ENCODE assay signal across 22 cellular contexts in the genomic region with DNA sequence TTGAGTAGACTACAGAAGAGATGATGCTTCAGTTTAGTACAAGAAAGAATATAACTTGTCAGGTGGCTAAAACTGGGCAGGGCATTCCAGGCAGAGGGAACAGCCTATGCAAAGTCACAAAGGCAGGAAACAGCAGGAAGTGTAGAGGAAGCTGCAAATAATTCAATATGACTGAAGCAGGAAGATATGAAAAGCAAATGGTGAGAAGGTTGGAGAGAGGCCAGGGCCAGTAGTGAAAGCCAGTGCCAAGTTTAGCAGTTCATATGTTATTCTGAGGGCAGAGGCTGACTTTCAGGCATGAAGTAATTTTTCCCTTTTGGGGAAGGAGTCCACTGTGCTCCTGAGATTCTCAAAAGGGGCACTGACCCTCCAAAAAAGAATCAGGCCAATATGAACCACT. TPM values are rescaled to one million over a fixed set of nuclear protein-coding genes. Genes with fewer than 3 reads are reported as not detected.
DNase-seq lines count a peak whose midpoint lies in the region; ATAC-seq and TF ChIP-seq lines count a peak whose summit lies in the region.
"Had no signal": no experiment of that assay in that cellular context is flagged by ENCODE, and none has a peak within 500 bp of the region (broad histone marks: within the 10 kb centered on the region; RNA-seq: fewer than 3 reads in every experiment).

No MANE protein-coding gene starts in this region.

- H2BK5ac ChIP-seq in mesendoderm (ENCODE audit: low read length), result no peak overlapping the region

- H3K9me3 ChIP-seq in Panc1 (ENCODE audit: control insufficient read depth, insufficient read depth, low read depth, low read length), result no peaks in the 10 kb centered on the region
- no peaks in the 10 kb centered on the region for H3K9me3 ChIP-seq in heart right ventricle
- H3K9me3 ChIP-seq in psoas muscle, result no peaks in the 10 kb centered on the region
- H3K9me3 ChIP-seq in Peyer's patch, result no peaks in the 10 kb centered on the region

- H3K27ac ChIP-seq in Panc1 (ENCODE audit: low read length), result no peak overlapping the region
- H3K27ac ChIP-seq in heart right ventricle, result peak overlapping the region; percentile 7 to 77 (median 51)
- peak overlapping the region; percentile 1 for H3K27ac ChIP-seq in psoas muscle
- H3K27ac ChIP-seq in mesendoderm (ENCODE audit: low read depth, low read length), result no peak overlapping the region
- H3K27ac ChIP-seq in Peyer's patch, result no peak overlapping the region
- H3K27ac ChIP-seq: cardiac muscle cell, HL-60 had no signal

- H2BK15ac ChIP-seq in mesendoderm (replicated peaks; ENCODE audit: low read depth), result no peak overlapping the region

- H3K79me2 ChIP-seq in mesendoderm (ENCODE audit: control insufficient read depth, insufficient read depth, low read length), result no peaks in the 10 kb centered on the region

- TF ChIP-seq CTCF in Panc1 (IDR thresholded peaks at IDR 0.05), result no peak
- TF ChIP-seq CTCF in heart right ventricle (IDR thresholded peaks at IDR 0.05), result no peak
- TF ChIP-seq CTCF in psoas muscle (IDR thresholded peaks at IDR 0.05), result no peak
- TF ChIP-seq CTCF in Peyer's patch (IDR thresholded peaks at IDR 0.05), result no peak

- POLR2A ChIA-PET in Panc1 (lab: Charles Lee), result no interaction called here

- no peak overlapping the region for H3K9ac ChIP-seq in mesendoderm (ENCODE audit: low read length)

- H3K4me2 ChIP-seq in mesendoderm (ENCODE audit: low read length), result no peak overlapping the region

- H3K18ac ChIP-seq in mesendoderm (ENCODE audit: low read length), result no peak overlapping the region

- H3K36me3 ChIP-seq in Panc1 (ENCODE audit: control insufficient read depth, insufficient read depth, low read length) (no peaks in the 10 kb centered on the region; the same call in 1 of the 2 replicates), heart right ventricle (peaks cover 0 to 60% (median 9%) of the 10 kb centered on the region in 9 donors), psoas muscle (ENCODE audit: insufficient read depth in 1 of 2, low read depth in 1 of 2) (peaks cover 2 to 38% of the 10 kb centered on the region in 2 donors), mesendoderm (ENCODE audit: control insufficient read depth, insufficient read depth, low read length) (peaks cover 8% of the 10 kb centered on the region), Peyer's patch (peaks cover 0 to 38% (median 0%) of the 10 kb centered on the region in 3 donors)

- no peak overlapping the region for H3K56ac ChIP-seq in mesendoderm (ENCODE audit: low read length)

- CTCF ChIA-PET in Panc1 (lab: Charles Lee), result no interaction called here

- no peak overlapping the region for H2BK120ac ChIP-seq in mesendoderm (ENCODE audit: low read depth, low read length)

- H3K23ac ChIP-seq in mesendoderm (ENCODE audit: low read length), result no peak overlapping the region

- in situ Hi-C loops in Panc1 (cut with HindIII; ENCODE audit: low pct_unique_long_range_greater_than_20kb, low sequenced_read_pairs), result no loop called here

- H4K5ac ChIP-seq in mesendoderm (ENCODE audit: low read length), result no peak overlapping the region

- H3K4me1 ChIP-seq in Panc1 (ENCODE audit: control insufficient read depth, insufficient read depth, low read length) (no peaks in the 10 kb centered on the region), heart right ventricle (peaks cover 0 to 13% (median 5%) of the 10 kb centered on the region in 9 donors), psoas muscle (peaks cover 8% of the 10 kb centered on the region), mesendoderm (ENCODE audit: control insufficient read depth, low read depth, low read length) (no peaks in the 10 kb centered on the region), Peyer's patch (no peaks in the 10 kb centered on the region)

- DNase-seq in NCI-H2196 (lab: John Stamatoyannopoulos, UW; ENCODE audit: unreplicated experiment) (peak; percentile 11), Panc1 (ENCODE audit: low read depth, low spot score) (no peak), heart right ventricle (peak in 1 of 2 donors; percentile 42), psoas muscle (no peak), NCI-H1092 treated with DMSO at 0.1 percent for 48 hours (lab: John Stamatoyannopoulos, UW) (no peak), mesendoderm (no peak), Peyer's patch (no peak)
- DNase-seq: activated CD8-positive, alpha-beta memory T cell treated with anti-CD3 and anti-CD28 coated beads for 24 hours; activated naive CD4-positive, alpha-beta T cell treated with anti-CD3 and anti-CD28 coated beads, Interleukin-2, amount 10 ng/mL, durations not matched to agents 7 days and 5 days; activated T-cell treated with anti-CD3 and anti-CD28 coated beads, Interleukin-2, amount 50 U/mL, for 4 hours; aorta; CD4-positive, alpha-beta memory T cell; HCEC 1CT; Kasumi-1; naive thymus-derived CD4-positive, alpha-beta T cell; NCI-H187 treated with DMSO at 0.1 percent for 48 hours; PC-3; stimulated activated CD4-positive, alpha-beta T cell treated with anti-CD3 and anti-CD28 coated beads, Interleukin-12 subunit alpha, Interleukin-12 subunit beta, amount 100 ng/mL, for 4 hours; stimulated activated CD4-positive, alpha-beta T cell treated with anti-CD3 and anti-CD28 coated beads, Interleukin-4, amount 100 ng/mL, for 24 hours; stimulated activated naive CD4-positive, alpha-beta T cell treated with Interleukin-2 at 50 U/mL for 16 hours had no signal

- BruUV-seq in Panc1 (replicated peaks; lab: Mats Ljungman, UMichigan), result TSS peak; percentile 44

- no peaks in the 10 kb centered on the region for H3K79me1 ChIP-seq in mesendoderm (ENCODE audit: low read length)

- ATAC-seq in Panc1 (no peak), heart right ventricle (peak in 7 of 8 donors; percentile 28 to 81 (median 61)), psoas muscle (peak in 1 of 4 donors; percentile 45)
- ATAC-seq: activated T-cell treated with anti-CD3 and anti-CD28 coated beads, Interleukin-2, amount 50 U/mL, for 4 hours; naive thymus-derived CD4-positive, alpha-beta T cell; PC-3 had no signal

- no peak for TF ChIP-seq POLR2A in Peyer's patch (IDR thresholded peaks at IDR 0.05)

- intact Hi-C loops in Panc1 (cut with micrococcal nuclease; ENCODE audit: unreplicated experiment) (no loop called here), heart right ventricle (cut with DNase I) (no loop called here), psoas muscle (cut with DNase I) (no loop called here)

- H3K27me3 ChIP-seq in Panc1 (ENCODE audit: control insufficient read depth, insufficient read depth, low read length) (no peaks in the 10 kb centered on the region), heart right ventricle (no peaks in the 10 kb centered on the region), psoas muscle (ENCODE audit: insufficient read depth in 3 of 3, low read length in 2 of 3) (no peaks in the 10 kb centered on the region), mesendoderm (ENCODE audit: insufficient read depth, low read length, poor library complexity) (no peaks in the 10 kb centered on the region), Peyer's patch (no peaks in the 10 kb centered on the region)
- H3K27me3 ChIP-seq: cardiac muscle cell had no signal

- H3K4ac ChIP-seq in mesendoderm (ENCODE audit: low read depth, low read length), result no peak overlapping the region

- no peak overlapping the region for H2AK5ac ChIP-seq in mesendoderm (ENCODE audit: low read length)

- no peak overlapping the region for H3K4me3 ChIP-seq in Panc1 (ENCODE audit: low read depth in 2 of 2, low read length in 2 of 2)
- no peak overlapping the region for H3K4me3 ChIP-seq in heart right ventricle
- H3K4me3 ChIP-seq in psoas muscle, result no peak overlapping the region
- H3K4me3 ChIP-seq in mesendoderm (ENCODE audit: low read length), result no peak overlapping the region
- no peak overlapping the region for H3K4me3 ChIP-seq in Peyer's patch
- H3K4me3 ChIP-seq: cardiac muscle cell had no signal

- H4K8ac ChIP-seq in mesendoderm (ENCODE audit: low read depth, low read length), result no peak overlapping the region

RNA-seq across cellular contexts. Expression of a gene that starts 8.0 kb away (rescaled TPM):
- total RNA-seq in Panc1 (2021; ENCODE audit: unreplicated experiment) (908 TPM), heart right ventricle (100 to 1,000 TPM; 639 to 983 (median 777) TPM), psoas muscle (1,000 to 10,000 TPM in 1 of 4 donors, 100 to 1,000 TPM in 3; 878 to 1,236 (median 911) TPM), Peyer's patch (100 to 1,000 TPM; 236 to 470 (median 287) TPM)
- polyA plus RNA-seq in Panc1 (2012; ENCODE audit: insufficient read length), result 1,132 TPM
- polyA plus RNA-seq in heart right ventricle (1,000 to 10,000 TPM in 1 of 2 donors, 100 to 1,000 TPM in 1; 300 to 1,036 TPM), psoas muscle (1,000 to 10,000 TPM; 1,131 to 1,545 (median 1,272) TPM)
- polyA plus RNA-seq in mesendoderm (2013, experiment 1 of 2), result 1,698 TPM
- polyA plus RNA-seq in mesendoderm (2013, experiment 2 of 2), result 1,742 TPM

RNA-seq across cellular contexts. Expression of a gene that starts 16.0 kb away (rescaled TPM):
- total RNA-seq in Panc1 (2021; ENCODE audit: unreplicated experiment), result 78.5 TPM
- 60.0 TPM for polyA plus RNA-seq in Panc1 (2012; ENCODE audit: insufficient read length)
- 10 to 100 TPM; 15.2 to 23.0 (median 18.3) TPM for total RNA-seq in heart right ventricle
- 10 to 100 TPM; 26.6 to 38.6 TPM for polyA plus RNA-seq in heart right ventricle
- 10 to 100 TPM in 3 of 4 donors, 1 to 10 TPM in 1; 9.9 to 14.4 (median 10.8) TPM for total RNA-seq in psoas muscle
- 10 to 100 TPM; 12.1 to 22.9 (median 15.1) TPM for polyA plus RNA-seq in psoas muscle
- polyA plus RNA-seq in mesendoderm (2013, experiment 1 of 2), result 125 TPM
- 127 TPM for polyA plus RNA-seq in mesendoderm (2013, experiment 2 of 2)
- 10 to 100 TPM; 15.1 to 41.7 (median 26.1) TPM for total RNA-seq in Peyer's patch

Comparison
In these comparisons a context has a peak if more than half of its experiments do, and no peak if none do; other contexts are left out.
1. H3K27ac ChIP-seq: peak in heart right ventricle (10 of 10) and psoas muscle (single experiment); none in Panc1 (single experiment), mesendoderm (single experiment) and Peyer's patch (0 of 4).